Comparison of ENCODE assay signal across 17 cellular contexts in the genomic region with DNA sequence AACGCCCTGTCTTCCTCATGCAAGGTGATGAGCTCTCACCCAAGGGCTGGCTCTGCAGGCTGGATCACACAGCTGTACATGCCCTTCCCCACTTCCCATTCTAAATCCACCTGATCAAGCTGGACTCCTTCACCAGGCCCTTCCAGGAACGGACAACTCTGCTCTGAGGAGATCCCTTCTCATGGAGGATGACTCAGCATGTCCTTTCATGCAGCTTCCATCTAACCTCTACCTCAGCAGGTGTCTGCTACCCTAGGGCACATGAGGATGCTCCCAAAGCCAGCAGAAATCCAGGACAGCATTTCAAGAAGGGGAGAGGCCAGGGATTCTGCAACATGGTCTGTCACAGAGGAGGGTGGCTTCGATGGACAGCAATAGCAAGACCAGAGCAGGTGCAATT.
DNase-seq lines count a peak whose midpoint lies in the region; ATAC-seq, FAIRE-seq and TF ChIP-seq lines count a peak whose summit lies in the region.
"Had no signal": no experiment of that assay in that cellular context is flagged by ENCODE, and none has a peak within 500 bp of the region (broad histone marks: within the 10 kb centered on the region; RNA-seq: fewer than 3 reads in every experiment).

No MANE protein-coding gene starts in this region.

- H3K79me1 ChIP-seq in neuronal stem cell (ENCODE audit: low read depth, low read length) = no peaks in the 10 kb centered on the region

- no peak overlapping the region for H3K4ac ChIP-seq in neuronal stem cell (ENCODE audit: low read length)

- no peak overlapping the region for H4K91ac ChIP-seq in neuronal stem cell (ENCODE audit: low read depth, low read length, poor library complexity)

- TF ChIP-seq CTCF in A549 (IDR thresholded peaks at IDR 0.05) = no peak

- no peak overlapping the region for H2BK120ac ChIP-seq in neuronal stem cell (ENCODE audit: low read depth, low read length)

- H3K27me3 ChIP-seq in BLaER1 treated with 17β-estradiol and CSF1 and Interleukin-3, amounts not matched to agents 10 nM and 100 nM = no peaks in the 10 kb centered on the region
- H3K27me3 ChIP-seq in neuronal stem cell (ENCODE audit: control insufficient read depth in 3 of 3, insufficient read depth in 3 of 3, low read depth in 1 of 3, low read length in 3 of 3) = no peaks in the 10 kb centered on the region

- CTCF ChIA-PET in A549 (lab: Yijun Ruan, JAX) = interaction anchor here (0.6 to 2.0 kb wide), 3 partner anchors 9 to 182 kb away, joined by 3 to 4 read pairs (median 3); no protein-coding TSS in a partner anchor

- H2AFZ ChIP-seq in neuronal stem cell (ENCODE audit: low read length) = no peak overlapping the region
- H2AFZ ChIP-seq: GM23338 had no signal

- no peak for TF ChIP-seq EP300 in A549 (IDR thresholded peaks at IDR 0.05)

- H3K36me3 ChIP-seq in BLaER1 treated with 17β-estradiol and CSF1 and Interleukin-3, amounts not matched to agents 10 nM and 100 nM = no peaks in the 10 kb centered on the region
- H3K36me3 ChIP-seq in neuronal stem cell (replicated peaks in 1 of 2; ENCODE audit: control insufficient read depth in 2 of 2, insufficient read depth in 2 of 2, low read length in 2 of 2) = no peaks in the 10 kb centered on the region

- no peak overlapping the region for H2BK12ac ChIP-seq in neuronal stem cell (ENCODE audit: low read length)

- H3K4me1 ChIP-seq in A549 (no peaks in the 10 kb centered on the region), neuronal stem cell (ENCODE audit: control insufficient read depth in 2 of 2, insufficient read depth in 1 of 2, low read depth in 1 of 2, low read length in 2 of 2) (peaks cover 0 to 6% of the 10 kb centered on the region in 2 donors)
- H3K4me1 ChIP-seq in BLaER1 treated with 17β-estradiol and CSF1 and Interleukin-3, amounts not matched to agents 10 nM and 100 nM = peaks cover 0 to 13% (median 9%) of the 10 kb centered on the region in 10 experiments; a peak in 17 of 20 replicates

- no peak overlapping the region for H3K14ac ChIP-seq in neuronal stem cell (ENCODE audit: low read length)

- H3K9me3 ChIP-seq in A549 (no peaks in the 10 kb centered on the region), neuronal stem cell (replicated peaks in 1 of 2; ENCODE audit: control insufficient read depth in 2 of 2, insufficient read depth in 1 of 2, low read depth in 1 of 2, low read length in 2 of 2) (peaks cover 0 to 2% of the 10 kb centered on the region in 2 donors)
- H3K9me3 ChIP-seq in BLaER1 treated with 17β-estradiol and CSF1 and Interleukin-3, amounts not matched to agents 10 nM and 100 nM (replicated peaks in 1 of 11) = no peaks in the 10 kb centered on the region

- no peak for FAIRE-seq in A549 (lab: Jason Lieb, UNC)
- FAIRE-seq: GM12892, GM18507, HTR-8/SVneo had no signal

- no peak overlapping the region for H3K9ac ChIP-seq in BLaER1 treated with 17β-estradiol and CSF1 and Interleukin-3, amounts not matched to agents 10 nM and 100 nM
- H3K9ac ChIP-seq in neuronal stem cell (ENCODE audit: low read depth, low read length, poor library complexity) = no peak overlapping the region
- H3K9ac ChIP-seq: KMS-11 had no signal

- ATAC-seq in A549 = no peak; a peak in 1 of 6 replicates
- ATAC-seq: CD8-positive, alpha-beta T cell; GM23338 had no signal

- H4K20me1 ChIP-seq in BLaER1 treated with 17β-estradiol and CSF1 and Interleukin-3, amounts not matched to agents 10 nM and 100 nM = no peaks in the 10 kb centered on the region

- H2BK15ac ChIP-seq in neuronal stem cell (ENCODE audit: low read length) = no peak overlapping the region

- 31% methylated on average over 3 of the region's 3 CpGs for WGBS in A549 (ENCODE audit: missing lambda C conversion rate)
- no CpG with 5 or more reads among the region's 3 CpGs for WGBS in neuronal stem cell (ENCODE audit: extremely low coverage in 2 of 2, insufficient read length in 2 of 2, insufficient replicate concordance in 1 of 2), 2 donors

- H2AK5ac ChIP-seq in neuronal stem cell (ENCODE audit: low read depth, low read length) = peak overlapping the region; percentile 37

- no peak overlapping the region for H3K23ac ChIP-seq in neuronal stem cell (ENCODE audit: low read depth, low read length, poor library complexity)

- H3K27ac ChIP-seq in A549 = no peak overlapping the region
- no peak overlapping the region for H3K27ac ChIP-seq in BLaER1 treated with 17β-estradiol and CSF1 and Interleukin-3, amounts not matched to agents 10 nM and 100 nM
- H3K27ac ChIP-seq in neuronal stem cell (replicated peaks; ENCODE audit: low read length) = no peak overlapping the region
- H3K27ac ChIP-seq: KMS-11 had no signal

- H4K8ac ChIP-seq in neuronal stem cell (ENCODE audit: low read depth, low read length) = no peak overlapping the region

- DNase-seq in A549 (ENCODE audit: low read depth in 1 of 2, low spot score in 1 of 2) (no peak), SHP77 treated with DMSO at 0.1 percent for 48 hours (lab: John Stamatoyannopoulos, UW) (peak; percentile 16), neuronal stem cell (ENCODE audit: low spot score) (no peak), MV-4-11 (lab: John Stamatoyannopoulos, UW) (no peak), AML-193 (lab: John Stamatoyannopoulos, UW) (no peak)
- DNase-seq: ACHN; CD8-positive, alpha-beta T cell; DMS 273 treated with DMSO at 0.1 percent for 48 hours; DMS79; GDM1; H9 had no signal

- H3K18ac ChIP-seq in neuronal stem cell (ENCODE audit: low read length) = no peak overlapping the region

- H3K4me2 ChIP-seq in A549 (no peak overlapping the region), neuronal stem cell (ENCODE audit: insufficient read depth, low read length, poor library complexity, severe bottlenecking) (no peak overlapping the region)
- H3K4me2 ChIP-seq in BLaER1 treated with 17β-estradiol and CSF1 and Interleukin-3, amounts not matched to agents 10 nM and 100 nM = peak overlapping the region in 6 of 11 experiments; percentile 1 to 60 (median 35); a peak in 7 of 22 replicates
- H3K4me2 ChIP-seq: GM23338, KMS-11 had no signal

- POLR2A ChIA-PET in A549 (lab: Yijun Ruan, JAX) = no interaction called here

- no peak overlapping the region for H2BK5ac ChIP-seq in neuronal stem cell (ENCODE audit: low read length)

- no peak for TF ChIP-seq POLR2A in A549 (IDR thresholded peaks at IDR 0.05; ENCODE audit: low read length)

- no peak for TF ChIP-seq RAD21 in A549 (conservative IDR thresholded peaks at IDR 0.05 in 1 of 2, IDR thresholded peaks at IDR 0.05 in 1 of 2)

- no peak overlapping the region for H3K4me3 ChIP-seq in A549
- H3K4me3 ChIP-seq in BLaER1 treated with 17β-estradiol and CSF1 and Interleukin-3, amounts not matched to agents 10 nM and 100 nM = no peak overlapping the region
- H3K4me3 ChIP-seq in neuronal stem cell (ENCODE audit: low read length in 2 of 2) = no peak overlapping the region
- H3K4me3 ChIP-seq: GM23338 had no signal

TF ChIP-seq in A549, 52 proteins besides CTCF, POLR2A, EP300 and RAD21 (continues in another document):
- TF ChIP-seq REST (IDR thresholded peaks at IDR 0.05) = no peak
- TF ChIP-seq HOXB13 (CRISPR knock-in tag; IDR thresholded peaks at IDR 0.05; ENCODE audit: low read depth) = no peak
- peak; percentile 47; the same call in 1 of the 2 replicates for TF ChIP-seq NFE2L2 (conservative IDR thresholded peaks at IDR 0.05; ENCODE audit: low read length)
- TF ChIP-seq MAFK (IDR thresholded peaks at IDR 0.05; ENCODE audit: partially characterized antibody) = peak; percentile 66
- TF ChIP-seq, protein P1, sequence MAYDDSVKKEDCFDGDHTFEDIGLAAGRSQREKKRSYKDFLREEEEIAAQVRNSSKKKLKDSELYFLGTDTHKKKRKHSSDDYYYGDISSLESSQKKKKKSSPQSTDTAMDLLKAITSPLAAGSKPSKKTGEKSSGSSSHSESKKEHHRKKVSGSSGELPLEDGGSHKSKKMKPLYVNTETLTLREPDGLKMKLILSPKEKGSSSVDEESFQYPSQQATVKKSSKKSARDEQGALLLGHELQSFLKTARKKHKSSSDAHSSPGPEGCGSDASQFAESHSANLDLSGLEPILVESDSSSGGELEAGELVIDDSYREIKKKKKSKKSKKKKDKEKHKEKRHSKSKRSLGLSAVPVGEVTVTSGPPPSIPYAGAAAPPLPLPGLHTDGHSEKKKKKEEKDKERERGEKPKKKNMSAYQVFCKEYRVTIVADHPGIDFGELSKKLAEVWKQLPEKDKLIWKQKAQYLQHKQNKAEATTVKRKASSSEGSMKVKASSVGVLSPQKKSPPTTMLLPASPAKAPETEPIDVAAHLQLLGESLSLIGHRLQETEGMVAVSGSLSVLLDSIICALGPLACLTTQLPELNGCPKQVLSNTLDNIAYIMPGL (CRISPR knock-in tag; IDR thresholded peaks at IDR 0.05; ENCODE audit: borderline replicate concordance) = no peak

Comparison
In these comparisons a context has a peak if more than half of its experiments do, and no peak if none do; other contexts are left out.
1. H3K4me2 ChIP-seq: peak in BLaER1 treated with 17β-estradiol and CSF1 and Interleukin-3, amounts not matched to agents 10 nM and 100 nM (6 of 11); none in A549 (single experiment) and neuronal stem cell (single experiment).